Comparison of ENCODE assay signal across 1 cellular context in the genomic region with DNA sequence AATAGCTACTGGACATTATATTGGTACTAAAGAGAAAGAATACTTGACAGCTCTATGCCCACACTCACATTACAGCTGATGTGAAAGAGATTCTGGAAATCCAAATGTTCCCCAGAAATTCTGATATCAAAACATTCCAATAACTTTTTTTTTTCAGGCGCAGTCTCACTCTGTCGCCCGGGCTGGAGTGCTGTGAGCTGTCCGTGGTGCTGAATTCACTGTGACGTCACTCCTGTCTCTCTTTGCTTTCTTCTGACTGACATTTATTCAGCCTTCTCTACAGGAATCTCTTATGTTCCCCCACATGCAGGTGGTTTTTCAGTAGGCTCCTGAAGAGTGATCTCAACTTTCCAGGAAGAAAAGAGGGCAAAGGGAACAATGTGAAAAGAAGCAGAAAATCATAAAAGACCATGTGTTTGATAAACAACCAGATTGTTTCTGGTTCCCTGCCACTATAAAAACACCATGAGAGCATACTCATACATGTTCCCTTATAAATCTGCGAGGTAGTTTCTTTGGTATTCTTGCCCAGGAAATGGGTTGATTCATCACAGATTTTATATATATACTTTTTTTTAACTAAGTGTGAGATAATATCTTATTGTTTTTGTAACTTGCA.
TF ChIP-seq lines count a peak whose summit lies in the region.

No MANE protein-coding gene starts in this region.

TF ChIP-seq in IMR-90, 13 proteins besides CTCF, POLR2A, EP300 and RAD21 (continued from another document):
- TF ChIP-seq, protein P1, sequence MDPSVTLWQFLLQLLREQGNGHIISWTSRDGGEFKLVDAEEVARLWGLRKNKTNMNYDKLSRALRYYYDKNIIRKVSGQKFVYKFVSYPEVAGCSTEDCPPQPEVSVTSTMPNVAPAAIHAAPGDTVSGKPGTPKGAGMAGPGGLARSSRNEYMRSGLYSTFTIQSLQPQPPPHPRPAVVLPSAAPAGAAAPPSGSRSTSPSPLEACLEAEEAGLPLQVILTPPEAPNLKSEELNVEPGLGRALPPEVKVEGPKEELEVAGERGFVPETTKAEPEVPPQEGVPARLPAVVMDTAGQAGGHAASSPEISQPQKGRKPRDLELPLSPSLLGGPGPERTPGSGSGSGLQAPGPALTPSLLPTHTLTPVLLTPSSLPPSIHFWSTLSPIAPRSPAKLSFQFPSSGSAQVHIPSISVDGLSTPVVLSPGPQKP (IDR thresholded peaks at IDR 0.05; ENCODE audit: borderline replicate concordance, low read depth, low read length) = no peak
